In genomic region chr5:40831346-40832210, GRCh38 we compare ENCODE assay signal across 12 cellular contexts. TPM values are rescaled to one million over a fixed set of nuclear protein-coding genes. Genes with fewer than 3 reads are reported as not detected.
DNase-seq lines count a peak whose midpoint lies in the region; ATAC-seq and TF ChIP-seq lines count a peak whose summit lies in the region.
"Had no signal": no experiment of that assay in that cellular context is flagged by ENCODE, and none has a peak within 500 bp of the region (broad histone marks: within the 10 kb centered on the region; RNA-seq: fewer than 3 reads in every experiment).

No MANE protein-coding gene starts in this region.

- H3K36me3 Mint-ChIP-seq in activated CD4-positive, alpha-beta T cell treated with anti-CD3 and anti-CD28 coated beads, Interleukin-2, amount 10 ng/mL, durations not matched to agents 7 days and 5 days (ENCODE audit: low read depth), result peaks cover 78% of the 10 kb centered on the region
- H3K36me3 Mint-ChIP-seq in activated naive CD8-positive, alpha-beta T cell treated with anti-CD3 and anti-CD28 coated beads, Interleukin-2, amount 50 U/mL, for 24 hours (ENCODE audit: low read depth), result peaks cover 87% of the 10 kb centered on the region

- peak overlapping the region; percentile 44 for H3K27ac Mint-ChIP-seq in activated CD4-positive, alpha-beta T cell treated with anti-CD3 and anti-CD28 coated beads, Interleukin-2, amount 10 ng/mL, durations not matched to agents 7 days and 5 days
- peak overlapping the region; percentile 100 for H3K27ac Mint-ChIP-seq in activated naive CD8-positive, alpha-beta T cell treated with anti-CD3 and anti-CD28 coated beads, Interleukin-2, amount 50 U/mL, for 24 hours

- no peaks in the 10 kb centered on the region for H3K27me3 ChIP-seq in HUES64 (ENCODE audit: insufficient read depth, low read length)
- no peaks in the 10 kb centered on the region for H3K27me3 ChIP-seq in spleen (replicated peaks in 1 of 7)

- H3K27me3 Mint-ChIP-seq in activated CD4-positive, alpha-beta T cell treated with anti-CD3 and anti-CD28 coated beads, Interleukin-2, amount 10 ng/mL, durations not matched to agents 7 days and 5 days, result no peaks in the 10 kb centered on the region
- no peaks in the 10 kb centered on the region for H3K27me3 Mint-ChIP-seq in activated naive CD8-positive, alpha-beta T cell treated with anti-CD3 and anti-CD28 coated beads, Interleukin-2, amount 50 U/mL, for 24 hours

- DNase-seq in activated CD4-positive, alpha-beta T cell treated with anti-CD3 and anti-CD28 coated beads, Interleukin-2, amount 10 ng/mL, durations not matched to agents 7 days and 5 days, result no peak
- no peak for DNase-seq in activated CD4-positive, alpha-beta T cell treated with anti-CD3 and anti-CD28 coated beads, Interleukin-2, amount 50 U/mL, for 4 hours
- DNase-seq in activated naive CD8-positive, alpha-beta T cell treated with anti-CD3 and anti-CD28 coated beads, Interleukin-2, amount 50 U/mL, for 24 hours, result no peak
- DNase-seq in retinal pigment epithelial cell (ENCODE audit: low read depth), result no peak
- DNase-seq in GDM1 (lab: John Stamatoyannopoulos, UW), result no peak
- DNase-seq in GM19240 (ENCODE audit: insufficient read length, low spot score), result no peak
- DNase-seq in spleen, result no peak
- DNase-seq: dermis blood vessel endothelial cell, islet precursor cell, NCI-H510A treated with DMSO at 0.1 percent for 48 hours had no signal

- H3K4me1 Mint-ChIP-seq in activated CD4-positive, alpha-beta T cell treated with anti-CD3 and anti-CD28 coated beads, Interleukin-2, amount 10 ng/mL, durations not matched to agents 7 days and 5 days, result peaks cover 62% of the 10 kb centered on the region
- H3K4me1 Mint-ChIP-seq in activated naive CD8-positive, alpha-beta T cell treated with anti-CD3 and anti-CD28 coated beads, Interleukin-2, amount 50 U/mL, for 24 hours, result peaks cover 72% of the 10 kb centered on the region

- no peaks in the 10 kb centered on the region for H3K9me3 Mint-ChIP-seq in activated CD4-positive, alpha-beta T cell treated with anti-CD3 and anti-CD28 coated beads, Interleukin-2, amount 10 ng/mL, durations not matched to agents 7 days and 5 days
- H3K9me3 Mint-ChIP-seq in activated naive CD8-positive, alpha-beta T cell treated with anti-CD3 and anti-CD28 coated beads, Interleukin-2, amount 50 U/mL, for 24 hours, result no peaks in the 10 kb centered on the region

- H3K4me1 ChIP-seq in HUES64 (ENCODE audit: insufficient read depth, low read length) (peaks cover 23% of the 10 kb centered on the region), spleen (peaks cover 15 to 72% (median 34%) of the 10 kb centered on the region in 6 donors)

- intact Hi-C loops in spleen (cut with DNase I; ENCODE audit: low total_unique reads), result no loop called here

- peak; percentile 57 for ATAC-seq in activated naive CD8-positive, alpha-beta T cell treated with anti-CD3 and anti-CD28 coated beads, Interleukin-2, amount 50 U/mL, for 24 hours

- POLR2A ChIA-PET in activated CD4-positive, alpha-beta T cell treated with anti-CD3 and anti-CD28 coated beads, Interleukin-2, amount 10 ng/mL, durations not matched to agents 7 days and 5 days (lab: Charles Lee), result no interaction called here

- H3K27ac ChIP-seq in HUES64 (ENCODE audit: low read depth, low read length) (peak overlapping the region; percentile 29; the same call in 1 of the 2 replicates), spleen (no peak overlapping the region)
- H3K27ac ChIP-seq: skin epidermis had no signal

- peak overlapping the region; percentile 100; the same call in 1 of the 2 replicates for H3K9ac ChIP-seq in HUES64 (ENCODE audit: low read depth, low read length)

- no peak for TF ChIP-seq POLR2A in spleen (IDR thresholded peaks at IDR 0.05)

- H3K9me3 ChIP-seq in HUES64 (ENCODE audit: insufficient read depth, low read depth, low read length) (no peaks in the 10 kb centered on the region; the same call in 1 of the 2 replicates), spleen (no peaks in the 10 kb centered on the region)

- H3K36me3 ChIP-seq in HUES64 (ENCODE audit: insufficient read depth, low read length), result peaks cover 82% of the 10 kb centered on the region
- H3K36me3 ChIP-seq in spleen, result peaks cover 2 to 78% (median 68%) of the 10 kb centered on the region in 6 donors

- TF ChIP-seq CTCF in retinal pigment epithelial cell (conservative IDR thresholded peaks at IDR 0.05; ENCODE audit: low read depth, low read length) (no peak), spleen (IDR thresholded peaks at IDR 0.05 in 8 of 11, conservative IDR thresholded peaks at IDR 0.05 in 3 of 11) (no peak)

- H3K4me3 ChIP-seq in HUES64 (ENCODE audit: low read length) (peak overlapping the region; percentile 94; the same call in 1 of the 2 replicates), retinal pigment epithelial cell (ENCODE audit: low read length) (peak overlapping the region; percentile 2), spleen (no peak overlapping the region)
- H3K4me3 ChIP-seq: skin epidermis had no signal

- WGBS in HUES64, result 81% methylated on average over 4 of the region's 4 CpGs
- 49 to 68% (median 64%) methylated on average over 4 of the region's 4 CpGs for WGBS in spleen, 5 donors

- H3K4me3 Mint-ChIP-seq in activated CD4-positive, alpha-beta T cell treated with anti-CD3 and anti-CD28 coated beads, Interleukin-2, amount 10 ng/mL, durations not matched to agents 7 days and 5 days, result peak overlapping the region; percentile 94
- peak overlapping the region; percentile 99 for H3K4me3 Mint-ChIP-seq in activated naive CD8-positive, alpha-beta T cell treated with anti-CD3 and anti-CD28 coated beads, Interleukin-2, amount 50 U/mL, for 24 hours

- CTCF ChIA-PET in activated CD4-positive, alpha-beta T cell treated with anti-CD3 and anti-CD28 coated beads, Interleukin-2, amount 10 ng/mL, durations not matched to agents 7 days and 5 days (lab: Charles Lee), result interaction anchor here (1.5 to 2.5 kb wide), 3 partner anchors 10 to 33 kb away, joined by 3 to 9 read pairs (median 5); partner anchors contain the start of genes CARD6 and PRKAA1

RNA-seq across cellular contexts. Expression of gene RPL37, which starts 3.4 kb away (rescaled TPM):
- total RNA-seq in activated CD4-positive, alpha-beta T cell treated with anti-CD3 and anti-CD28 coated beads, Interleukin-2, amount 10 ng/mL, durations not matched to agents 7 days and 5 days, result 1,000 to 10,000 TPM; 1,565 to 1,761 TPM
- 2,381 TPM for polyA plus RNA-seq in HUES64 (2013, experiment 1 of 2)
- polyA plus RNA-seq in HUES64 (2013, experiment 2 of 2), result 2,544 TPM
- 1,000 to 10,000 TPM in 4 of 7 donors, 100 to 1,000 TPM in 3; 278 to 1,416 (median 1,048) TPM for total RNA-seq in spleen
- 1,000 to 10,000 TPM; 2,182 to 5,876 (median 5,099) TPM for polyA plus RNA-seq in spleen

RNA-seq across cellular contexts. Expression of gene CARD6, which starts 9.6 kb away (rescaled TPM):
- 1 to 10 TPM; 5.0 to 5.2 TPM for total RNA-seq in activated CD4-positive, alpha-beta T cell treated with anti-CD3 and anti-CD28 coated beads, Interleukin-2, amount 10 ng/mL, durations not matched to agents 7 days and 5 days
- polyA plus RNA-seq in HUES64 (2013, experiment 1 of 2), result 0.20 TPM
- polyA plus RNA-seq in HUES64 (2013, experiment 2 of 2), result 0.25 TPM
- 10 to 100 TPM; 20.7 to 37.1 (median 35.1) TPM for total RNA-seq in spleen
- 10 to 100 TPM in 1 of 3 donors, 1 to 10 TPM in 2; 3.8 to 10.3 (median 3.9) TPM for polyA plus RNA-seq in spleen

RNA-seq across cellular contexts. Expression of gene PRKAA1, which starts 33.4 kb away (rescaled TPM):
- 10 to 100 TPM; 71.3 to 84.1 TPM for total RNA-seq in activated CD4-positive, alpha-beta T cell treated with anti-CD3 and anti-CD28 coated beads, Interleukin-2, amount 10 ng/mL, durations not matched to agents 7 days and 5 days
- polyA plus RNA-seq in HUES64 (2013, experiment 1 of 2), result 17.8 TPM
- polyA plus RNA-seq in HUES64 (2013, experiment 2 of 2), result 18.6 TPM
- 100 to 1,000 TPM in 3 of 7 donors, 10 to 100 TPM in 4; 81.1 to 128 (median 98.7) TPM for total RNA-seq in spleen
- polyA plus RNA-seq in spleen, result 10 to 100 TPM; 16.0 to 25.3 (median 21.4) TPM

Comparison
In these comparisons a context has a peak if more than half of its experiments do, and no peak if none do; other contexts are left out.
1. H3K4me3 ChIP-seq: peak in HUES64 (single experiment) and retinal pigment epithelial cell (single experiment); none in spleen (0 of 8).